16 cellular contexts compared by ENCODE assay signal in the genomic region with DNA sequence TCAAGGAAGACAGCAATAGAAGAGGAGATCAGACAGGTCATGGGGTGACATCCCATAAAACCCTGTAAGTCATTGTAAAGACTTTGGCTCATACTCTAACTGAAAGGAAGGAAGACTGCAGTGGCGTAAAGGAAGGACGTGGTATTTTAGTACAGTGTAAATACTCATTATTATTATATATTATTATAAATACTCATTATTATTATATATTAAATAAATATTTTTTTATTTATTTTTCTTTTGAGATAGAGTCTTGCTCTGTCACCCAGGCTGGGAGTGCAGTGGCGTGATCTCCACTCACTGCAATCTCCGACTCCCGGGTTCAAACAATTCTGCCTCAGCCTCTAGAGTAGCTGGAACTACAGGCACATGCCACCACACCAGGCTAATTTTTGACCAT. TPM values are rescaled to one million over a fixed set of nuclear protein-coding genes. Genes with fewer than 3 reads are reported as not detected.
DNase-seq lines count a peak whose midpoint lies in the region; ATAC-seq and TF ChIP-seq lines count a peak whose summit lies in the region.
"Had no signal": no experiment of that assay in that cellular context is flagged by ENCODE, and none has a peak within 500 bp of the region (broad histone marks: within the 10 kb centered on the region; RNA-seq: fewer than 3 reads in every experiment).

No MANE protein-coding gene starts in this region.

- H3K9me3 ChIP-seq in CD4-positive, CD25-positive, alpha-beta regulatory T cell (ENCODE audit: control insufficient read depth in 2 of 2, low read length in 2 of 2), result peaks cover 0 to 1% of the 10 kb centered on the region in 2 experiments
- H3K9me3 ChIP-seq: Caco-2 had no signal

- H3K9me3 Mint-ChIP-seq in CD4-positive, CD25-positive, alpha-beta regulatory T cell, result no peaks in the 10 kb centered on the region
- peaks cover 5% of the 10 kb centered on the region; the same call in 1 of the 2 replicates for H3K9me3 Mint-ChIP-seq in WTC11
- H3K9me3 Mint-ChIP-seq: CD8-positive, alpha-beta T cell had no signal

- no peak for DNase-seq in CD4-positive, CD25-positive, alpha-beta regulatory T cell
- no peak for DNase-seq in WTC11 (ENCODE audit: low spot score)
- DNase-seq: AML-193; Caco-2; Calu3; CD8-positive, alpha-beta T cell; DMS79 treated with DMSO at 0.1 percent for 48 hours; GF-D8 had no signal

- H3K4me3 Mint-ChIP-seq in CD4-positive, CD25-positive, alpha-beta regulatory T cell, result no peak overlapping the region
- no peak overlapping the region for H3K4me3 Mint-ChIP-seq in WTC11
- H3K4me3 Mint-ChIP-seq: B cell; CD8-positive, alpha-beta T cell had no signal

- H3K4me1 Mint-ChIP-seq in CD4-positive, CD25-positive, alpha-beta regulatory T cell, result peaks cover 6 to 36% (median 20%) of the 10 kb centered on the region in 4 donors
- H3K4me1 Mint-ChIP-seq in WTC11, result peaks cover 4% of the 10 kb centered on the region

- peak overlapping the region in 2 of 3 donors; percentile 11 to 81 for H3K27ac Mint-ChIP-seq in CD4-positive, CD25-positive, alpha-beta regulatory T cell
- H3K27ac Mint-ChIP-seq in WTC11, result no peak overlapping the region
- H3K27ac Mint-ChIP-seq: B cell; CD8-positive, alpha-beta T cell had no signal

- H3K36me3 ChIP-seq in CD4-positive, CD25-positive, alpha-beta regulatory T cell (ENCODE audit: control insufficient read depth, insufficient read depth, low read length), result no peaks in the 10 kb centered on the region
- H3K36me3 ChIP-seq: BLaER1 treated with 17β-estradiol and CSF1 and Interleukin-3, amounts not matched to agents 10 nM and 100 nM had no signal

- peaks cover 4% of the 10 kb centered on the region for H3K27me3 Mint-ChIP-seq in CD4-positive, CD25-positive, alpha-beta regulatory T cell
- no peaks in the 10 kb centered on the region for H3K27me3 Mint-ChIP-seq in WTC11 (ENCODE audit: low read depth)
- H3K27me3 Mint-ChIP-seq: B cell had no signal

- ATAC-seq in CD4-positive, CD25-positive, alpha-beta regulatory T cell (ENCODE audit: low read depth in 2 of 2), result no peak
- ATAC-seq in WTC11, result no peak
- ATAC-seq in HG03135 (IDR thresholded peaks at IDR 0.05; ENCODE audit: unreplicated experiment), result no peak
- no peak for ATAC-seq in HG03432 (IDR thresholded peaks at IDR 0.05; ENCODE audit: unreplicated experiment)
- ATAC-seq: A549; CD8-positive, alpha-beta T cell had no signal

- H3K4me3 ChIP-seq in CD4-positive, CD25-positive, alpha-beta regulatory T cell (ENCODE audit: low read depth, low read length), result no peak overlapping the region
- H3K4me3 ChIP-seq: A549; BLaER1 treated with 17β-estradiol and CSF1 and Interleukin-3, amounts not matched to agents 10 nM and 100 nM had no signal

- no peaks in the 10 kb centered on the region for H3K27me3 ChIP-seq in CD4-positive, CD25-positive, alpha-beta regulatory T cell (ENCODE audit: control insufficient read depth, insufficient read depth, low read length)
- H3K27me3 ChIP-seq: BLaER1 treated with 17β-estradiol and CSF1 and Interleukin-3, amounts not matched to agents 10 nM and 100 nM had no signal

- CTCF ChIA-PET in WTC11 (lab: Charles Lee), result interaction anchor here (10.1 kb wide), 1 partner anchor 35 kb away, joined by 280 read pairs; no protein-coding TSS in a partner anchor

- peaks cover 25% of the 10 kb centered on the region for H3K4me1 ChIP-seq in CD4-positive, CD25-positive, alpha-beta regulatory T cell (ENCODE audit: control insufficient read depth, insufficient read depth, low read length, poor library complexity, severe bottlenecking)

- no peaks in the 10 kb centered on the region for H3K36me3 Mint-ChIP-seq in CD4-positive, CD25-positive, alpha-beta regulatory T cell
- H3K36me3 Mint-ChIP-seq in WTC11, result no peaks in the 10 kb centered on the region
- H3K36me3 Mint-ChIP-seq: CD8-positive, alpha-beta T cell had no signal

- TF ChIP-seq CTCF in WTC11 (IDR thresholded peaks at IDR 0.05), result no peak

- POLR2A ChIA-PET in WTC11 (lab: Charles Lee), result no interaction called here

- H3K27ac ChIP-seq in CD4-positive, CD25-positive, alpha-beta regulatory T cell (ENCODE audit: insufficient read depth, low read length, poor library complexity, severe bottlenecking), result no peak overlapping the region
- H3K27ac ChIP-seq: 22Rv1; A549; BLaER1 treated with 17β-estradiol and CSF1 and Interleukin-3, amounts not matched to agents 10 nM and 100 nM; C4-2B had no signal

TF ChIP-seq in WTC11, 78 proteins besides CTCF, POLR2A, EP300 and RAD21:
- TF ChIP-seq ATF1 (CRISPR knock-in tag; IDR thresholded peaks at IDR 0.05) (no peak), HMGA2 (CRISPR knock-in tag; IDR thresholded peaks at IDR 0.05) (peak; percentile 91)

RNA-seq across cellular contexts. Expression of a gene that starts 15.1 kb away (rescaled TPM):
- total RNA-seq in CD4-positive, CD25-positive, alpha-beta regulatory T cell, result 111 TPM
- polyA plus RNA-seq in CD4-positive, CD25-positive, alpha-beta regulatory T cell, result 100 to 1,000 TPM in 1 of 4 donors, 10 to 100 TPM in 3; 78.7 to 108 (median 88.3) TPM
- total RNA-seq in WTC11 (2021), result 18.4 to 24.0 TPM (median 19.0 TPM) in 3 replicates

RNA-seq across cellular contexts. Expression of a gene that starts 20.0 kb away (rescaled TPM):
- total RNA-seq in CD4-positive, CD25-positive, alpha-beta regulatory T cell, result 1.0 TPM
- not detected for polyA plus RNA-seq in CD4-positive, CD25-positive, alpha-beta regulatory T cell
- 81.6 to 94.4 TPM (median 83.9 TPM) in 3 replicates for total RNA-seq in WTC11 (2021)

RNA-seq across cellular contexts. Expression of a gene that starts 26.6 kb away (rescaled TPM):
- total RNA-seq in CD4-positive, CD25-positive, alpha-beta regulatory T cell, result 11.1 TPM
- polyA plus RNA-seq in CD4-positive, CD25-positive, alpha-beta regulatory T cell, result 1 to 10 TPM in 3 of 4 donors, under 1 TPM in 1; 0.61 to 2.6 (median 1.4) TPM
- total RNA-seq in WTC11 (2021), result 1.1 to 1.5 TPM (median 1.5 TPM) in 3 replicates
- total RNA-seq: A172 had no signal

RNA-seq across cellular contexts. Expression of a gene that starts 26.7 kb away (rescaled TPM):
- total RNA-seq in CD4-positive, CD25-positive, alpha-beta regulatory T cell, result 35.7 TPM
- 100 to 1,000 TPM; 129 to 148 (median 138) TPM for polyA plus RNA-seq in CD4-positive, CD25-positive, alpha-beta regulatory T cell
- total RNA-seq in WTC11 (2021), result 170 to 200 TPM (median 200 TPM) in 3 replicates

RNA-seq across cellular contexts. Expression of a gene that starts 41.2 kb away (rescaled TPM):
- total RNA-seq in CD4-positive, CD25-positive, alpha-beta regulatory T cell, result not detected
- under 1 TPM; 0.21 to 0.61 (median 0.50) TPM for polyA plus RNA-seq in CD4-positive, CD25-positive, alpha-beta regulatory T cell
- total RNA-seq in WTC11 (2021), result 3.0 to 4.3 TPM (median 4.2 TPM) in 3 replicates

Comparison
In these comparisons a context has a peak if more than half of its experiments do, and no peak if none do; other contexts are left out.
1. RNA of a gene that starts 20.0 kb away (total RNA-seq): 81.6 to 94.4 TPM in WTC11; 1.0 TPM in CD4-positive, CD25-positive, alpha-beta regulatory T cell (single experiment); every median in the first group is over 10 times any median in the second.